8 cellular contexts compared by ENCODE assay signal in genomic region chr10:74078037-74078436, GRCh38.
DNase-seq lines count a peak whose midpoint lies in the region; ATAC-seq and TF ChIP-seq lines count a peak whose summit lies in the region.

No MANE protein-coding gene starts in this region.

- TF ChIP-seq CTCF in HFFc6 (IDR thresholded peaks at IDR 0.05) (no peak), left lung (IDR thresholded peaks at IDR 0.05) (no peak)

- no CpG with 5 or more reads among the region's 1 CpG for WGBS in mesenchymal stem cell

- H2AFZ ChIP-seq in mesenchymal stem cell (ENCODE audit: low read depth, low read length), result no peak overlapping the region

- H3K4me3 Mint-ChIP-seq in HFFc6, result peak overlapping the region; percentile 56
- no peak overlapping the region for H3K4me3 Mint-ChIP-seq in T-helper 2 cell treated with Interferon-gamma antibody and Interleukin-4, amounts not matched to agents 5 μg/mL and 100 μg/mL, for 36 hours

- H3K9me3 ChIP-seq in mesenchymal stem cell (ENCODE audit: control insufficient read depth, low read length), result no peaks in the 10 kb centered on the region
- no peaks in the 10 kb centered on the region for H3K9me3 ChIP-seq in HAP-1
- H3K9me3 ChIP-seq in left lung, result no peaks in the 10 kb centered on the region

- peak overlapping the region; percentile 76 for H3K27ac Mint-ChIP-seq in HFFc6
- peak overlapping the region; percentile 17 for H3K27ac Mint-ChIP-seq in T-helper 2 cell treated with Interferon-gamma antibody and Interleukin-4, amounts not matched to agents 5 μg/mL and 100 μg/mL, for 36 hours

- H3K4me2 ChIP-seq in mesenchymal stem cell (ENCODE audit: low read length, poor library complexity, severe bottlenecking), result no peak overlapping the region

- peaks cover 85% of the 10 kb centered on the region for H3K4me1 Mint-ChIP-seq in HFFc6 (ENCODE audit: low read depth)
- peaks cover 45% of the 10 kb centered on the region for H3K4me1 Mint-ChIP-seq in T-helper 2 cell treated with Interferon-gamma antibody and Interleukin-4, amounts not matched to agents 5 μg/mL and 100 μg/mL, for 36 hours (ENCODE audit: low read depth)

- no peak overlapping the region for H3K18ac ChIP-seq in mesenchymal stem cell (ENCODE audit: low read depth in 1 of 2, low read length in 2 of 2)

- H2BK15ac ChIP-seq in mesenchymal stem cell (ENCODE audit: low read depth, poor library complexity, severe bottlenecking), result no peak overlapping the region

- no peak overlapping the region for H3K23ac ChIP-seq in mesenchymal stem cell (ENCODE audit: low read length in 2 of 2)

- intact Hi-C loops in left lung (cut with DNase I), result no loop called here

- no peak overlapping the region for H2BK12ac ChIP-seq in mesenchymal stem cell (ENCODE audit: low read length in 2 of 2)

- H3K27me3 ChIP-seq in mesenchymal stem cell (ENCODE audit: control insufficient read depth in 1 of 2, insufficient read depth in 1 of 2, low read length in 2 of 2) (no peaks in the 10 kb centered on the region), HAP-1 (ENCODE audit: low read depth) (no peaks in the 10 kb centered on the region), left lung (no peaks in the 10 kb centered on the region)

- H3K9ac ChIP-seq in mesenchymal stem cell (ENCODE audit: low read length), result no peak overlapping the region

- H3K36me3 ChIP-seq in mesenchymal stem cell (ENCODE audit: control insufficient read depth in 1 of 2, insufficient read depth in 2 of 2, low read depth in 1 of 2, low read length in 2 of 2) (peaks cover 11 to 59% of the 10 kb centered on the region in 2 experiments), HAP-1 (replicated peaks) (peaks cover 46% of the 10 kb centered on the region), left lung (peaks cover 0 to 53% of the 10 kb centered on the region in 2 donors)

- in situ Hi-C loops in ACHN (cut with HindIII; ENCODE audit: low pct_ligation_motif_present, low pct_unique_long_range_greater_than_20kb, low sequenced_read_pairs), result loop anchor here (25.0 kb wide), 1 partner anchor 191 kb away; no protein-coding TSS in a partner anchor
- in situ Hi-C loops in HAP-1 (cut with MboI; ENCODE audit: low sequenced_read_pairs), result no loop called here

- H3K79me1 ChIP-seq in mesenchymal stem cell (replicated peaks; ENCODE audit: low read length, poor library complexity, severe bottlenecking), result no peaks in the 10 kb centered on the region

- no peak overlapping the region for H3K14ac ChIP-seq in mesenchymal stem cell (ENCODE audit: low read length in 2 of 2)

- H3K4me1 ChIP-seq in mesenchymal stem cell (ENCODE audit: control insufficient read depth, insufficient read depth, low read depth, low read length) (peaks cover 6% of the 10 kb centered on the region), HAP-1 (peaks cover 8% of the 10 kb centered on the region; the same call in 1 of the 2 replicates), left lung (peaks cover 6 to 31% of the 10 kb centered on the region in 2 donors)

- no peak overlapping the region for H2AK5ac ChIP-seq in mesenchymal stem cell (ENCODE audit: low read length, severe bottlenecking)

- ATAC-seq in HG02571 (IDR thresholded peaks at IDR 0.05; ENCODE audit: unreplicated experiment) (no peak), left lung (no peak)

- no peak overlapping the region for H4K8ac ChIP-seq in mesenchymal stem cell (ENCODE audit: low read length)

- peak; percentile 83 for DNase-seq in ACHN
- peak; percentile 41 for DNase-seq in HFFc6
- peak; percentile 55 for DNase-seq in T-helper 2 cell treated with Interferon-gamma antibody and Interleukin-4, amounts not matched to agents 5 μg/mL and 100 μg/mL, for 36 hours (ENCODE audit: low spot score)
- DNase-seq in mesenchymal stem cell, result peak; percentile 62
- DNase-seq in 8988T, result no peak
- DNase-seq in HAP-1 (ENCODE audit: low spot score in 2 of 2), result no peak
- DNase-seq in left lung, result no peak

- no peaks in the 10 kb centered on the region for H3K9me3 Mint-ChIP-seq in HFFc6
- H3K9me3 Mint-ChIP-seq in T-helper 2 cell treated with Interferon-gamma antibody and Interleukin-4, amounts not matched to agents 5 μg/mL and 100 μg/mL, for 36 hours, result no peaks in the 10 kb centered on the region

- H3K36me3 Mint-ChIP-seq in HFFc6 (ENCODE audit: low read depth), result peaks cover 68% of the 10 kb centered on the region
- H3K36me3 Mint-ChIP-seq in T-helper 2 cell treated with Interferon-gamma antibody and Interleukin-4, amounts not matched to agents 5 μg/mL and 100 μg/mL, for 36 hours (ENCODE audit: low read depth), result peaks cover 32% of the 10 kb centered on the region

- no peaks in the 10 kb centered on the region for H3K27me3 Mint-ChIP-seq in HFFc6 (ENCODE audit: insufficient read depth)
- H3K27me3 Mint-ChIP-seq in T-helper 2 cell treated with Interferon-gamma antibody and Interleukin-4, amounts not matched to agents 5 μg/mL and 100 μg/mL, for 36 hours (ENCODE audit: low read depth), result no peaks in the 10 kb centered on the region

- H3K4ac ChIP-seq in mesenchymal stem cell (ENCODE audit: low read depth in 1 of 2, low read length in 2 of 2), result no peak overlapping the region

- H2BK120ac ChIP-seq in mesenchymal stem cell (ENCODE audit: low read depth, low read length), result no peak overlapping the region

- no peak overlapping the region for H2BK5ac ChIP-seq in mesenchymal stem cell (ENCODE audit: low read depth, low read length, poor library complexity, severe bottlenecking)

- H3K27ac ChIP-seq in mesenchymal stem cell (ENCODE audit: low read length, poor library complexity, severe bottlenecking), result peak overlapping the region; percentile 97
- no peak overlapping the region for H3K27ac ChIP-seq in left lung

- H4K91ac ChIP-seq in mesenchymal stem cell (ENCODE audit: low read length), result no peak overlapping the region

- H3K4me3 ChIP-seq in mesenchymal stem cell (ENCODE audit: insufficient read depth in 1 of 2, low read depth in 1 of 2, low read length in 2 of 2), result no peak overlapping the region
- no peak overlapping the region for H3K4me3 ChIP-seq in HAP-1
- no peak overlapping the region for H3K4me3 ChIP-seq in left lung

Comparison
In these comparisons a context has a peak if more than half of its experiments do, and no peak if none do; other contexts are left out.
1. DNase-seq: peak in ACHN (single experiment), HFFc6 (single experiment), T-helper 2 cell treated with Interferon-gamma antibody and Interleukin-4, amounts not matched to agents 5 μg/mL and 100 μg/mL, for 36 hours (single experiment) and mesenchymal stem cell (single experiment); none in 8988T (single experiment), HAP-1 (0 of 2) and left lung (0 of 2).